In the genomic region with DNA sequence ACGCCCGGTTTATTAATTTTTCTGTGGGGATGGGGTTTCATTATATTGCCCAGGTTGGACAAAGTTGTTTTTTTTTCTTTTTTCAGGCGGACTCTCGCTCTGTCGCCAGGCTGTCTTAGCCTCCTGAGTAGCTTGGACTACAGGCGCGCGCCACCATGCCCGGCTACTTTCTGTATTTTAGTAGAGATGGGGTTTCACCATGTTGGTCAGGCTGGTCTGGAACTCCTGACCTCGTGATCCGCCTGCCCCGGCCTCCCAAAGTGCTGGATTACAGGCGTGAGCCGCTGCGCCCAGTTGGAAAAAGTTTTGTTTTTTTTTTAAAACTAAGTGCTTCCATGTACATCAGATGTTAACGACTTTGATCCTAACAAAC, we compare ENCODE assay signal across 8 cellular contexts. TPM values are rescaled to one million over a fixed set of nuclear protein-coding genes. Genes with fewer than 3 reads are reported as not detected.
DNase-seq lines count a peak whose midpoint lies in the region; ATAC-seq and TF ChIP-seq lines count a peak whose summit lies in the region.

No MANE protein-coding gene starts in this region.

- H3K9ac ChIP-seq in iPS-15b (ENCODE audit: low read depth, low read length): no peak overlapping the region

- H3K27me3 Mint-ChIP-seq in HFFc6 (ENCODE audit: insufficient read depth): peaks cover 4% of the 10 kb centered on the region; the same call in 1 of the 2 replicates
- H3K27me3 Mint-ChIP-seq in activated T-helper 2 cell treated with anti-CD3 and anti-CD28 coated beads, Interferon-gamma antibody, Interleukin-2, Interleukin-4, amounts not matched to agents 10 μg/mL and 5 μg/mL and 100 μg/mL, durations not matched to agents 14 hours and 24 hours and 36 hours (ENCODE audit: low read depth): no peaks in the 10 kb centered on the region
- no peaks in the 10 kb centered on the region for H3K27me3 Mint-ChIP-seq in stimulated activated memory B cell treated with anti-CD40 and anti-IgM and Interleukin-4, amounts not matched to agents 10 μg/mL and 1 μg/mL and 100 μg/mL, for 72 hours

- ATAC-seq in stimulated activated memory B cell treated with anti-CD40 and anti-IgM and Interleukin-4, amounts not matched to agents 10 μg/mL and 1 μg/mL and 100 μg/mL, for 72 hours: no peak
- ATAC-seq in HG02610 (IDR thresholded peaks at IDR 0.05; ENCODE audit: unreplicated experiment) (no peak), GM19455 (IDR thresholded peaks at IDR 0.05; ENCODE audit: unreplicated experiment) (no peak)

- H3K36me3 ChIP-seq in iPS-15b (ENCODE audit: control insufficient read depth, insufficient read depth, low read length): peaks cover 4% of the 10 kb centered on the region

- H3K27me3 ChIP-seq in iPS-15b (ENCODE audit: control insufficient read depth, insufficient read depth, low read length): no peaks in the 10 kb centered on the region

- peak overlapping the region; percentile 98 for H3K4me3 Mint-ChIP-seq in HFFc6
- peak overlapping the region; percentile 94 for H3K4me3 Mint-ChIP-seq in activated T-helper 2 cell treated with anti-CD3 and anti-CD28 coated beads, Interferon-gamma antibody, Interleukin-2, Interleukin-4, amounts not matched to agents 10 μg/mL and 5 μg/mL and 100 μg/mL, durations not matched to agents 14 hours and 24 hours and 36 hours (ENCODE audit: low read depth)
- H3K4me3 Mint-ChIP-seq in stimulated activated memory B cell treated with anti-CD40 and anti-IgM and Interleukin-4, amounts not matched to agents 10 μg/mL and 1 μg/mL and 100 μg/mL, for 72 hours: peak overlapping the region; percentile 96

- peaks cover 47% of the 10 kb centered on the region for H3K36me3 Mint-ChIP-seq in HFFc6 (ENCODE audit: low read depth)
- H3K36me3 Mint-ChIP-seq in activated T-helper 2 cell treated with anti-CD3 and anti-CD28 coated beads, Interferon-gamma antibody, Interleukin-2, Interleukin-4, amounts not matched to agents 10 μg/mL and 5 μg/mL and 100 μg/mL, durations not matched to agents 14 hours and 24 hours and 36 hours (ENCODE audit: low read depth): peaks cover 50% of the 10 kb centered on the region
- peaks cover 17% of the 10 kb centered on the region for H3K36me3 Mint-ChIP-seq in stimulated activated memory B cell treated with anti-CD40 and anti-IgM and Interleukin-4, amounts not matched to agents 10 μg/mL and 1 μg/mL and 100 μg/mL, for 72 hours

- no peaks in the 10 kb centered on the region for H3K9me3 ChIP-seq in iPS-15b (ENCODE audit: control insufficient read depth, insufficient read depth, low read length)

- H3K4me3 ChIP-seq in iPS-15b (ENCODE audit: low read depth, low read length): peak overlapping the region; percentile 91

- no peak for DNase-seq in HFFc6
- DNase-seq in activated T-helper 2 cell treated with anti-CD3 and anti-CD28 coated beads, Interferon-gamma antibody, Interleukin-2, Interleukin-4, amounts not matched to agents 10 μg/mL and 5 μg/mL and 100 μg/mL, durations not matched to agents 14 hours and 24 hours and 36 hours (ENCODE audit: low spot score): no peak
- DNase-seq in medulla oblongata (ENCODE audit: extremely low spot score): no peak
- DNase-seq in hepatic stellate cell (ENCODE audit: low spot score): no peak

- no peaks in the 10 kb centered on the region for H3K4me1 ChIP-seq in iPS-15b (ENCODE audit: control insufficient read depth, insufficient read depth, low read length)

- H3K4me1 Mint-ChIP-seq in HFFc6 (ENCODE audit: low read depth): peaks cover 30% of the 10 kb centered on the region
- H3K4me1 Mint-ChIP-seq in activated T-helper 2 cell treated with anti-CD3 and anti-CD28 coated beads, Interferon-gamma antibody, Interleukin-2, Interleukin-4, amounts not matched to agents 10 μg/mL and 5 μg/mL and 100 μg/mL, durations not matched to agents 14 hours and 24 hours and 36 hours (ENCODE audit: low read depth): peaks cover 23% of the 10 kb centered on the region
- H3K4me1 Mint-ChIP-seq in stimulated activated memory B cell treated with anti-CD40 and anti-IgM and Interleukin-4, amounts not matched to agents 10 μg/mL and 1 μg/mL and 100 μg/mL, for 72 hours: peaks cover 28% of the 10 kb centered on the region

- TF ChIP-seq CTCF in HFFc6 (IDR thresholded peaks at IDR 0.05): no peak

- peaks cover 12% of the 10 kb centered on the region for H3K9me3 Mint-ChIP-seq in HFFc6
- peaks cover 12% of the 10 kb centered on the region for H3K9me3 Mint-ChIP-seq in activated T-helper 2 cell treated with anti-CD3 and anti-CD28 coated beads, Interferon-gamma antibody, Interleukin-2, Interleukin-4, amounts not matched to agents 10 μg/mL and 5 μg/mL and 100 μg/mL, durations not matched to agents 14 hours and 24 hours and 36 hours
- H3K9me3 Mint-ChIP-seq in stimulated activated memory B cell treated with anti-CD40 and anti-IgM and Interleukin-4, amounts not matched to agents 10 μg/mL and 1 μg/mL and 100 μg/mL, for 72 hours: no peaks in the 10 kb centered on the region

- intact Hi-C loops in activated T-helper 2 cell treated with anti-CD3 and anti-CD28 coated beads, Interferon-gamma antibody, Interleukin-2, Interleukin-4, amounts not matched to agents 10 μg/mL and 5 μg/mL and 100 μg/mL, durations not matched to agents 14 hours and 24 hours and 36 hours (cut with micrococcal nuclease): loop anchor here (1.0 kb wide), 3 partner anchors 28 to 116 kb away; partner anchors contain the start of genes FAM200A, ZNF789 and ZSCAN25

- peak overlapping the region; percentile 98 for H3K27ac Mint-ChIP-seq in HFFc6
- peak overlapping the region; percentile 98 for H3K27ac Mint-ChIP-seq in activated T-helper 2 cell treated with anti-CD3 and anti-CD28 coated beads, Interferon-gamma antibody, Interleukin-2, Interleukin-4, amounts not matched to agents 10 μg/mL and 5 μg/mL and 100 μg/mL, durations not matched to agents 14 hours and 24 hours and 36 hours
- peak overlapping the region; percentile 95 for H3K27ac Mint-ChIP-seq in stimulated activated memory B cell treated with anti-CD40 and anti-IgM and Interleukin-4, amounts not matched to agents 10 μg/mL and 1 μg/mL and 100 μg/mL, for 72 hours

RNA-seq across cellular contexts. Expression of gene ZNF394, which starts 0.5 kb away (rescaled TPM):
- total RNA-seq in HFFc6 (2021; fragmentation: NEBNext Ultra II Directional; extraction: Animal tissue kit (Norgen Biotek cat#: 25700)): 10 to 100 TPM; 12.7 to 15.1 (median 14.4) TPM
- total RNA-seq in activated T-helper 2 cell treated with anti-CD3 and anti-CD28 coated beads, Interferon-gamma antibody, Interleukin-2, Interleukin-4, amounts not matched to agents 10 μg/mL and 5 μg/mL and 100 μg/mL, durations not matched to agents 14 hours and 24 hours and 36 hours: 36.4 and 40.7 TPM in 2 replicates

RNA-seq across cellular contexts. Expression of gene ZKSCAN5, which starts 3.8 kb away (rescaled TPM):
- 10 to 100 TPM in 5 of 6 experiments, 1 to 10 TPM in 1; 10.0 to 12.8 (median 11.3) TPM for total RNA-seq in HFFc6 (2021; fragmentation: NEBNext Ultra II Directional; extraction: Animal tissue kit (Norgen Biotek cat#: 25700))
- 8.2 and 8.4 TPM in 2 replicates for total RNA-seq in activated T-helper 2 cell treated with anti-CD3 and anti-CD28 coated beads, Interferon-gamma antibody, Interleukin-2, Interleukin-4, amounts not matched to agents 10 μg/mL and 5 μg/mL and 100 μg/mL, durations not matched to agents 14 hours and 24 hours and 36 hours

RNA-seq across cellular contexts. Expression of gene ZNF789, which starts 27.9 kb away (rescaled TPM):
- 1 to 10 TPM; 5.2 to 6.4 (median 5.6) TPM for total RNA-seq in HFFc6 (2021; fragmentation: NEBNext Ultra II Directional; extraction: Animal tissue kit (Norgen Biotek cat#: 25700))
- total RNA-seq in activated T-helper 2 cell treated with anti-CD3 and anti-CD28 coated beads, Interferon-gamma antibody, Interleukin-2, Interleukin-4, amounts not matched to agents 10 μg/mL and 5 μg/mL and 100 μg/mL, durations not matched to agents 14 hours and 24 hours and 36 hours: 23.2 and 24.3 TPM in 2 replicates

RNA-seq across cellular contexts. Expression of gene ATP5MF, which starts 34.7 kb away (rescaled TPM):
- total RNA-seq in HFFc6 (2021; fragmentation: NEBNext Ultra II Directional; extraction: Animal tissue kit (Norgen Biotek cat#: 25700)): 100 to 1,000 TPM; 388 to 466 (median 440) TPM
- 405 and 429 TPM in 2 replicates for total RNA-seq in activated T-helper 2 cell treated with anti-CD3 and anti-CD28 coated beads, Interferon-gamma antibody, Interleukin-2, Interleukin-4, amounts not matched to agents 10 μg/mL and 5 μg/mL and 100 μg/mL, durations not matched to agents 14 hours and 24 hours and 36 hours

RNA-seq across cellular contexts. Expression of gene FAM200A, which starts 51.3 kb away (rescaled TPM):
- total RNA-seq in HFFc6 (2021; fragmentation: NEBNext Ultra II Directional; extraction: Animal tissue kit (Norgen Biotek cat#: 25700)): 1 to 10 TPM; 3.6 to 5.5 (median 5.3) TPM
- 5.2 and 5.6 TPM in 2 replicates for total RNA-seq in activated T-helper 2 cell treated with anti-CD3 and anti-CD28 coated beads, Interferon-gamma antibody, Interleukin-2, Interleukin-4, amounts not matched to agents 10 μg/mL and 5 μg/mL and 100 μg/mL, durations not matched to agents 14 hours and 24 hours and 36 hours
